Comparison of ENCODE assay signal across 19 cellular contexts in the genomic region with DNA sequence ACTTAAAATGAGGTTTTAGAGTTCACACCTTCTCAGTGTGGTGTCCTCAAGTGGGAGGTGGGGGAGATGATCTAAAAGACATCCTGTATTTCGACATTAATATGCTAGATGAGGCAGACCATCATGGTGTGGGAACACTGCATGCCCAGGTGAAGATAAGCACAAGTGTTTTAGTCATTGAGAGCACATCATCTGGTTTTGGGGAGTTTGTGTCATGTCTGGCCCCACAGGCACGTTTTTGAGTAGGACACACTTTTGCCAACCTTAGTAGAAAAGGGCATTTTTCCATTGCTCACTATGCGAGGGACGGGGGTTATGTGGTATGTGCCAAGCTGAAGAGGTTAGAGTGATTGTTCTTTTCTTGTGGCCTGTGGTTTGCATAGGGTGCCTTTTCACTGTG.
A peak's percentile ranks its signal among the peaks of the same experiment; 100 is the strongest.
DNase-seq lines count a peak whose midpoint lies in the region; ATAC-seq lines count a peak whose summit lies in the region.
"Had no signal": no experiment of that assay in that cellular context is flagged by ENCODE, and none has a peak within 500 bp of the region (broad histone marks: within the 10 kb centered on the region; RNA-seq: fewer than 3 reads in every experiment).

No MANE protein-coding gene starts in this region.

- H3K36me3 Mint-ChIP-seq in activated T-cell treated with anti-CD3 and anti-CD28 coated beads, Interleukin-2, amount 50 U/mL, for 4 hours (ENCODE audit: insufficient read depth), result peaks cover 2% of the 10 kb centered on the region
- peaks cover 0 to 2% (median 0%) of the 10 kb centered on the region in 3 donors for H3K36me3 Mint-ChIP-seq in naive thymus-derived CD8-positive, alpha-beta T cell
- H3K36me3 Mint-ChIP-seq: mesothelial cell of epicardium had no signal

- POLR2A ChIA-PET in naive thymus-derived CD8-positive, alpha-beta T cell (lab: Charles Lee), result no interaction called here

- peak; percentile 72 to 90 for ATAC-seq in activated T-cell treated with anti-CD3 and anti-CD28 coated beads, Interleukin-2, amount 50 U/mL, for 4 hours
- peak; percentile 28 to 49 for ATAC-seq in naive thymus-derived CD8-positive, alpha-beta T cell
- ATAC-seq: foreskin keratinocyte, HepG2, T-helper 17 cell had no signal

- peaks cover 7% of the 10 kb centered on the region for H3K4me1 Mint-ChIP-seq in activated T-cell treated with anti-CD3 and anti-CD28 coated beads, Interleukin-2, amount 50 U/mL, for 4 hours (ENCODE audit: low read depth)
- H3K4me1 Mint-ChIP-seq in naive thymus-derived CD8-positive, alpha-beta T cell, result peaks cover 6 to 31% (median 20%) of the 10 kb centered on the region in 4 donors

- H3K27ac Mint-ChIP-seq in naive thymus-derived CD8-positive, alpha-beta T cell, result peak overlapping the region in 1 of 10 donors; percentile 3
- H3K27ac Mint-ChIP-seq: activated B cell treated with CpG ODN at 0.5 μM for 24 hours; activated T-helper 1 cell treated with anti-CD3 and anti-CD28 coated beads, Interleukin-12 subunit alpha, Interleukin-12 subunit beta, Interleukin-2, Interleukin-4 antibody, amounts not matched to agents 30 ng/mL and 10 ng/mL and 1 ng/mL, durations not matched to agents 14 hours and 24 hours and 36 hours; mesothelial cell of epicardium; T-helper 17 cell had no signal

- DNase-seq in stimulated activated CD4-positive, alpha-beta T cell treated with anti-CD3 and anti-CD28 coated beads, Interleukin-1b, Interleukin-23, amount 100 ng/mL, for 48 hours, result peak; percentile 43
- no peak for DNase-seq in stimulated activated CD4-positive, alpha-beta T cell treated with anti-CD3 and anti-CD28 coated beads, Interleukin-4, amount 100 ng/mL, for 4 hours
- no peak for DNase-seq in activated T-cell treated with anti-CD3 and anti-CD28 coated beads, Interleukin-2, amount 50 U/mL, for 4 hours
- peak in 2 of 10 donors; percentile 14 to 27 for DNase-seq in naive thymus-derived CD8-positive, alpha-beta T cell
- no peak for DNase-seq in pons (ENCODE audit: low spot score)
- DNase-seq in NCI-H748 (lab: John Stamatoyannopoulos, UW; ENCODE audit: unreplicated experiment), result no peak
- DNase-seq in cortex of kidney (lab: John Stamatoyannopoulos, UW), result no peak
- DNase-seq: activated B cell treated with CpG ODN at 0.5 μM for 24 hours, colonic mucosa, foreskin keratinocyte, GF-D8, NCI-H187 treated with DMSO at 0.1 percent for 48 hours, retina, SIG-M5, T-helper 17 cell, tibial artery had no signal

- H3K27me3 Mint-ChIP-seq in activated T-cell treated with anti-CD3 and anti-CD28 coated beads, Interleukin-2, amount 50 U/mL, for 4 hours (ENCODE audit: low read depth), result peaks cover 4% of the 10 kb centered on the region
- peaks cover 6 to 22% (median 10%) of the 10 kb centered on the region in 5 donors for H3K27me3 Mint-ChIP-seq in naive thymus-derived CD8-positive, alpha-beta T cell
- H3K27me3 Mint-ChIP-seq: T-helper 17 cell had no signal

- no peak overlapping the region for H3K4me3 Mint-ChIP-seq in activated T-cell treated with anti-CD3 and anti-CD28 coated beads, Interleukin-2, amount 50 U/mL, for 4 hours
- peak overlapping the region in 7 of 10 donors; percentile 4 to 38 (median 33) for H3K4me3 Mint-ChIP-seq in naive thymus-derived CD8-positive, alpha-beta T cell
- H3K4me3 Mint-ChIP-seq: activated B cell treated with CpG ODN at 0.5 μM for 24 hours; activated T-helper 1 cell treated with anti-CD3 and anti-CD28 coated beads, Interleukin-12 subunit alpha, Interleukin-12 subunit beta, Interleukin-2, Interleukin-4 antibody, amounts not matched to agents 30 ng/mL and 10 ng/mL and 1 ng/mL, durations not matched to agents 14 hours and 24 hours and 36 hours; mesothelial cell of epicardium; T-helper 17 cell had no signal

- no peaks in the 10 kb centered on the region for H3K9me3 Mint-ChIP-seq in activated T-cell treated with anti-CD3 and anti-CD28 coated beads, Interleukin-2, amount 50 U/mL, for 4 hours
- no peaks in the 10 kb centered on the region for H3K9me3 Mint-ChIP-seq in naive thymus-derived CD8-positive, alpha-beta T cell
- H3K9me3 Mint-ChIP-seq: activated B cell treated with CpG ODN at 0.5 μM for 24 hours; activated T-helper 1 cell treated with anti-CD3 and anti-CD28 coated beads, Interleukin-12 subunit alpha, Interleukin-12 subunit beta, Interleukin-2, Interleukin-4 antibody, amounts not matched to agents 30 ng/mL and 10 ng/mL and 1 ng/mL, durations not matched to agents 14 hours and 24 hours and 36 hours; mesothelial cell of epicardium had no signal
